ENCODE assay signal across 8 cellular contexts in genomic region chr1:179742717-179743678, GRCh38. TPM values are rescaled to one million over a fixed set of nuclear protein-coding genes. Genes with fewer than 3 reads are reported as not detected.
DNase-seq lines count a peak whose midpoint lies in the region; ATAC-seq and TF ChIP-seq lines count a peak whose summit lies in the region.

FAM163A (plus strand) TSS chr1:179743291; CDS start chr1:179813098, 69,807 bp downstream.

- TF ChIP-seq CTCF in GM13976 (IDR thresholded peaks at IDR 0.05; ENCODE audit: borderline replicate concordance, control extremely low read depth, extremely low read depth, insufficient read depth, missing control alignments): no peak
- TF ChIP-seq CTCF in fibroblast of pulmonary artery (IDR thresholded peaks at IDR 0.05; ENCODE audit: low read length, missing control alignments): no peak
- TF ChIP-seq CTCF in osteoblast (IDR thresholded peaks at IDR 0.05; ENCODE audit: extremely low read depth, low read depth, low read length): no peak

- H3K27me3 ChIP-seq in rectal smooth muscle tissue (ENCODE audit: control insufficient read depth, insufficient read depth, low read length) (peaks cover 17% of the 10 kb centered on the region), osteoblast (ENCODE audit: insufficient read depth, low read length) (peaks cover 74% of the 10 kb centered on the region)

- H3K36me3 ChIP-seq in rectal smooth muscle tissue (ENCODE audit: control insufficient read depth, insufficient read depth, low read length) (no peaks in the 10 kb centered on the region), osteoblast (ENCODE audit: insufficient read depth, low read length) (no peaks in the 10 kb centered on the region)

- DNase-seq in GM13976 (ENCODE audit: low spot score) (peak; percentile 32), NCI-H82 (lab: John Stamatoyannopoulos, UW) (peak; percentile 79), fibroblast of pulmonary artery (ENCODE audit: low read depth) (no peak), osteoblast (ENCODE audit: insufficient read length, low spot score, missing footprints) (no peak)

- ATAC-seq in GM21737 (IDR thresholded peaks at IDR 0.05; ENCODE audit: unreplicated experiment) (no peak), GM21381 (IDR thresholded peaks at IDR 0.05; ENCODE audit: unreplicated experiment) (no peak), HG03354 (IDR thresholded peaks at IDR 0.05; ENCODE audit: poor library complexity, severe bottlenecking, unreplicated experiment) (no peak)

- in situ Hi-C loops in GM13976 (cut with MboI; ENCODE audit: low sequenced_read_pairs, unreplicated experiment): no loop called here

- no peak within 1 kb of the TSS for H3K4me2 ChIP-seq in osteoblast (ENCODE audit: insufficient read depth, low read length)

- H3K9ac ChIP-seq in rectal smooth muscle tissue (ENCODE audit: low read length): no peak within 1 kb of the TSS

- no peak within 1 kb of the TSS for H2AFZ ChIP-seq in osteoblast (ENCODE audit: low read length)

- H3K27ac ChIP-seq in rectal smooth muscle tissue (ENCODE audit: low read depth, low read length) (no peak within 1 kb of the TSS), osteoblast (ENCODE audit: low read depth, low read length) (no peak within 1 kb of the TSS)

- no peaks in the 10 kb centered on the region for H3K79me2 ChIP-seq in osteoblast (ENCODE audit: insufficient read depth, low read length)

- H3K4me1 ChIP-seq in rectal smooth muscle tissue (ENCODE audit: control insufficient read depth, insufficient read depth, low read length) (no peaks in the 10 kb centered on the region), osteoblast (ENCODE audit: insufficient read depth, low read length) (no peaks in the 10 kb centered on the region)

- peak within 1 kb of the TSS; percentile 12 for H3K4me3 ChIP-seq in fibroblast of pulmonary artery (replicated peaks; ENCODE audit: low read depth, low read length)
- H3K4me3 ChIP-seq in rectal smooth muscle tissue (ENCODE audit: low read length): peak within 1 kb of the TSS; percentile 38
- no peak within 1 kb of the TSS for H3K4me3 ChIP-seq in osteoblast (ENCODE audit: insufficient read depth, low read length)

- no peaks in the 10 kb centered on the region for H4K20me1 ChIP-seq in osteoblast (ENCODE audit: insufficient read depth, low read length)

- H3K9me3 ChIP-seq in osteoblast (ENCODE audit: low read depth, low read length): no peaks in the 10 kb centered on the region

RNA-seq across cellular contexts. Expression of gene FAM163A, which starts in this region (rescaled TPM):
- total RNA-seq in osteoblast: not detected in 2 replicates

Comparison
In these comparisons a context has a peak if more than half of its experiments do, and no peak if none do; other contexts are left out.
1. DNase-seq: peak in GM13976 (single experiment) and NCI-H82 (single experiment); none in fibroblast of pulmonary artery (single experiment) and osteoblast (single experiment).